ENCODE assay signal across 8 cellular contexts in genomic region chr9:9790216-9790872, GRCh38.
DNase-seq lines count a peak whose midpoint lies in the region; ATAC-seq, FAIRE-seq and TF ChIP-seq lines count a peak whose summit lies in the region.

No MANE protein-coding gene starts in this region.

- in situ Hi-C loops in SK-MEL-5 (cut with HindIII; ENCODE audit: low pct_unique_long_range_greater_than_20kb, low sequenced_read_pairs): no loop called here

- H3K4me3 ChIP-seq in SK-N-SH (ENCODE audit: low read depth in 2 of 2, low read length in 1 of 2) (peak overlapping the region in 1 of 2 experiments; percentile 37; a peak in 1 of 4 replicates), Loucy (ENCODE audit: low read length, poor library complexity, severe bottlenecking) (no peak overlapping the region), small intestine (ENCODE audit: low read depth in 1 of 2, low read length in 2 of 2) (no peak overlapping the region)

- 0% methylated on average over 1 of the region's 1 CpG for WGBS in SK-N-SH (ENCODE audit: low lambda C conversion rate)
- WGBS in small intestine, 3 donors: 0 to 24% (median 8%) methylated on average over 1 of the region's 1 CpG

- TF ChIP-seq EP300 in SK-N-SH (IDR thresholded peaks at IDR 0.05; ENCODE audit: borderline replicate concordance in 1 of 2, low read depth in 1 of 2, low read length in 1 of 2): no peak

- ATAC-seq in SK-N-SH treated with all-trans-retinoic acid at 6 μM for 48 hours (no peak), GM21786 (IDR thresholded peaks at IDR 0.05; ENCODE audit: unreplicated experiment) (peak; percentile 66), HG03342 (IDR thresholded peaks at IDR 0.05; ENCODE audit: unreplicated experiment) (no peak)

- CTCF ChIA-PET in SK-N-SH (lab: Yijun Ruan, JAX): interaction anchor here (0.7 to 6.2 kb wide), 31 partner anchors 9 to 514 kb away, joined by 3 to 161 read pairs (median 4); no protein-coding TSS in a partner anchor

- H3K27ac ChIP-seq in SK-N-SH (ENCODE audit: low read depth in 2 of 2, low read length in 1 of 2): no peak overlapping the region
- no peak overlapping the region for H3K27ac ChIP-seq in small intestine (ENCODE audit: low read depth in 1 of 2, low read length in 1 of 2)

- H3K9ac ChIP-seq in SK-N-SH (no peak overlapping the region), Loucy (ENCODE audit: low read depth, low read length, poor library complexity, severe bottlenecking) (no peak overlapping the region)

- POLR2A ChIA-PET in SK-N-SH (lab: Yijun Ruan, JAX): no interaction called here

- peak; percentile 78 for TF ChIP-seq CTCF in SK-N-SH (IDR thresholded peaks at IDR 0.05)
- peak; percentile 86 for TF ChIP-seq CTCF in Loucy (conservative IDR thresholded peaks at IDR 0.05; ENCODE audit: low read length)

- peak; percentile 26 for FAIRE-seq in small intestine (lab: Jason Lieb, UNC)

- H3K9me3 ChIP-seq in SK-N-SH (no peaks in the 10 kb centered on the region), Loucy (ENCODE audit: insufficient read depth, low read depth, low read length) (no peaks in the 10 kb centered on the region), small intestine (ENCODE audit: control insufficient read depth, low read depth) (no peaks in the 10 kb centered on the region)

- H3K79me2 ChIP-seq in SK-N-SH (ENCODE audit: insufficient read depth): no peaks in the 10 kb centered on the region
- H3K79me2 ChIP-seq in Loucy (ENCODE audit: insufficient read depth, low read length): no peaks in the 10 kb centered on the region

- H4K20me1 ChIP-seq in SK-N-SH (ENCODE audit: insufficient read depth) (no peaks in the 10 kb centered on the region), Loucy (ENCODE audit: insufficient read depth, low read length, poor library complexity, severe bottlenecking) (no peaks in the 10 kb centered on the region)

- no peaks in the 10 kb centered on the region for H3F3A ChIP-seq in SK-N-SH (replicated peaks; ENCODE audit: insufficient read depth)
- H3F3A ChIP-seq in Loucy (ENCODE audit: low read depth): no peaks in the 10 kb centered on the region

- H3K4me2 ChIP-seq in SK-N-SH: no peak overlapping the region
- H3K4me2 ChIP-seq in Loucy (ENCODE audit: low read depth, low read length, poor library complexity, severe bottlenecking): no peak overlapping the region

- H3K4me1 ChIP-seq in SK-N-SH (ENCODE audit: control insufficient read depth in 1 of 2, insufficient read depth in 2 of 2, low read depth in 1 of 2, low read length in 1 of 2) (no peaks in the 10 kb centered on the region; a peak in 1 of 4 replicates), Loucy (ENCODE audit: insufficient read depth, low read length, poor library complexity, severe bottlenecking) (no peaks in the 10 kb centered on the region), small intestine (ENCODE audit: control insufficient read depth in 2 of 2, insufficient read depth in 1 of 2, low read depth in 1 of 2, low read length in 1 of 2) (no peaks in the 10 kb centered on the region)

- H3K36me3 ChIP-seq in SK-N-SH (replicated peaks in 1 of 2; ENCODE audit: control insufficient read depth in 1 of 2, insufficient read depth in 2 of 2, low read length in 1 of 2): no peaks in the 10 kb centered on the region
- H3K36me3 ChIP-seq in Loucy (ENCODE audit: insufficient read depth, low read length): no peaks in the 10 kb centered on the region
- no peaks in the 10 kb centered on the region for H3K36me3 ChIP-seq in small intestine (ENCODE audit: control insufficient read depth in 2 of 2, insufficient read depth in 2 of 2, low read length in 2 of 2)

- H3K9me2 ChIP-seq in SK-N-SH (no peaks in the 10 kb centered on the region), Loucy (replicated peaks; ENCODE audit: low read depth, low read length) (no peaks in the 10 kb centered on the region)

- H3K27me3 ChIP-seq in SK-N-SH (ENCODE audit: insufficient read depth): no peaks in the 10 kb centered on the region
- H3K27me3 ChIP-seq in Loucy (ENCODE audit: insufficient read depth, low read length, poor library complexity, severe bottlenecking): no peaks in the 10 kb centered on the region
- H3K27me3 ChIP-seq in small intestine (ENCODE audit: control insufficient read depth in 2 of 2, insufficient read depth in 2 of 2, low read length in 2 of 2): no peaks in the 10 kb centered on the region

- H2AFZ ChIP-seq in SK-N-SH (ENCODE audit: low read depth) (no peak overlapping the region), Loucy (ENCODE audit: low read length) (no peak overlapping the region)

- TF ChIP-seq RAD21 in SK-N-SH (IDR thresholded peaks at IDR 0.05; ENCODE audit: low read length): peak; percentile 89

- DNase-seq in SK-N-SH (peak; percentile 43), SK-MEL-5 (ENCODE audit: low read depth, low spot score) (peak; percentile 53), globus pallidus (ENCODE audit: low spot score) (peak; percentile 63), small intestine (peak; percentile 40)

TF ChIP-seq in SK-N-SH, 30 proteins besides CTCF, POLR2A, EP300 and RAD21:
- TF ChIP-seq NRF1 (IDR thresholded peaks at IDR 0.05; ENCODE audit: low read depth, low read length): no peak
- no peak for TF ChIP-seq GABPA (IDR thresholded peaks at IDR 0.05; ENCODE audit: low read depth)
- TF ChIP-seq RXRA (IDR thresholded peaks at IDR 0.05; ENCODE audit: borderline replicate concordance, low read depth): no peak
- TF ChIP-seq SMC3 (IDR thresholded peaks at IDR 0.05; ENCODE audit: low read depth, low read length): peak; percentile 72
- TF ChIP-seq TEAD4 (IDR thresholded peaks at IDR 0.05; ENCODE audit: borderline replicate concordance, insufficient read depth): no peak
- TF ChIP-seq ELF1 (IDR thresholded peaks at IDR 0.05): no peak

TF ChIP-seq in SK-N-SH treated with all-trans-retinoic acid at 6 μM for 48 hours, 23 proteins besides CTCF, POLR2A, EP300 and RAD21:
- no peak for TF ChIP-seq POU6F1 (CRISPR knock-in tag; IDR thresholded peaks at IDR 0.05; ENCODE audit: borderline replicate concordance, low read depth)
- TF ChIP-seq ZFP30 (CRISPR knock-in tag; IDR thresholded peaks at IDR 0.05): no peak
- no peak for TF ChIP-seq RARB (CRISPR knock-in tag; IDR thresholded peaks at IDR 0.05)
